2 cellular contexts compared by ENCODE assay signal in genomic region chr6:33777716-33778474, GRCh38.
TF ChIP-seq lines count a peak whose summit lies in the region.

No MANE protein-coding gene starts in this region.

TF ChIP-seq in GM23338, 12 proteins besides CTCF, POLR2A, EP300 and RAD21:
- TF ChIP-seq POLR2AphosphoS5 (IDR thresholded peaks at IDR 0.05; ENCODE audit: low read depth) (no peak), ZNF331 (CRISPR knock-in tag; IDR thresholded peaks at IDR 0.05; ENCODE audit: low read depth) (no peak), EZH2 (IDR thresholded peaks at IDR 0.05; ENCODE audit: low read depth, unreplicated experiment) (no peak)

TF ChIP-seq in IMR-90, 13 proteins besides CTCF, POLR2A, EP300 and RAD21:
- no peak for TF ChIP-seq MXI1 (IDR thresholded peaks at IDR 0.05; ENCODE audit: borderline replicate concordance, low read depth, low read length)
- TF ChIP-seq CEBPB (IDR thresholded peaks at IDR 0.05; ENCODE audit: low read depth, low read length), result no peak
- no peak for TF ChIP-seq MAZ (IDR thresholded peaks at IDR 0.05; ENCODE audit: borderline replicate concordance, low read depth, low read length)
- TF ChIP-seq RFX5 (IDR thresholded peaks at IDR 0.05; ENCODE audit: low read depth, low read length), result no peak
- TF ChIP-seq ELK1 (IDR thresholded peaks at IDR 0.05; ENCODE audit: borderline replicate concordance, low read depth, low read length), result no peak
- TF ChIP-seq NFE2L2 (IDR thresholded peaks at IDR 0.05; ENCODE audit: low read depth, low read length), result no peak
- TF ChIP-seq RCOR1 (IDR thresholded peaks at IDR 0.05; ENCODE audit: insufficient replicate concordance, low read length), result no peak
- TF ChIP-seq USF2 (IDR thresholded peaks at IDR 0.05; ENCODE audit: low read depth, low read length), result no peak
- TF ChIP-seq FOS (IDR thresholded peaks at IDR 0.05; ENCODE audit: low read depth, low read length), result no peak
- no peak for TF ChIP-seq CHD1 (IDR thresholded peaks at IDR 0.05; ENCODE audit: low read depth, low read length)
- no peak for TF ChIP-seq MAFK (IDR thresholded peaks at IDR 0.05; ENCODE audit: low read depth, low read length)
- no peak for TF ChIP-seq BHLHE40 (IDR thresholded peaks at IDR 0.05; ENCODE audit: low read depth, low read length)
- TF ChIP-seq SMC3 (IDR thresholded peaks at IDR 0.05; ENCODE audit: low read depth, low read length), result no peak
